ENCODE assay signal across 15 cellular contexts in genomic region chr2:217715484-217715883, GRCh38.
"Had no signal": no experiment of that assay in that cellular context is flagged by ENCODE, and none has a peak within 500 bp of the region (broad histone marks: within the 10 kb centered on the region; RNA-seq: fewer than 3 reads in every experiment).

No MANE protein-coding gene starts in this region.

- H3K4me1 ChIP-seq: foreskin keratinocyte had no signal

- H3K27me3 ChIP-seq: transverse colon had no signal

- H3K4me3 ChIP-seq: spleen, transverse colon had no signal

- H3K36me3 ChIP-seq: spleen, transverse colon had no signal

- ATAC-seq: foreskin keratinocyte, left ventricle myocardium superior, WTC11 had no signal

- H3K27ac ChIP-seq: foreskin keratinocyte, spleen had no signal

- DNase-seq: activated naive CD4-positive, alpha-beta T cell; activated T-cell treated with anti-CD3 and anti-CD28 coated beads, Interleukin-2, amount 50 U/mL, for 1 hour; effector CD4-positive, alpha-beta T cell; erythroblast; foreskin keratinocyte; immature natural killer cell; left ventricle myocardium superior; nucleus accumbens; posterior cingulate gyrus; spleen; stimulated activated CD4-positive, alpha-beta T cell treated with anti-CD3 and anti-CD28 coated beads, Interleukin-4, amount 100 ng/mL, for 24 hours; stimulated activated naive CD4-positive, alpha-beta T cell treated with Interleukin-2 at 50 U/mL for 16 hours; T1000; transverse colon had no signal

- H3K9me3 ChIP-seq: spleen, transverse colon had no signal
